Comparison of ENCODE assay signal across 12 cellular contexts in genomic region chr11:119999220-119999619, GRCh38.
DNase-seq lines count a peak whose midpoint lies in the region; ATAC-seq and TF ChIP-seq lines count a peak whose summit lies in the region.
"Had no signal": no experiment of that assay in that cellular context is flagged by ENCODE, and none has a peak within 500 bp of the region (broad histone marks: within the 10 kb centered on the region; RNA-seq: fewer than 3 reads in every experiment).

No MANE protein-coding gene starts in this region.

- H3K36me3 ChIP-seq in DND-41 (ENCODE audit: insufficient read depth, low read length) (no peaks in the 10 kb centered on the region), RWPE2 (ENCODE audit: low read depth) (no peaks in the 10 kb centered on the region), neuronal stem cell (replicated peaks in 1 of 2; ENCODE audit: control insufficient read depth in 2 of 2, insufficient read depth in 2 of 2, low read length in 2 of 2) (no peaks in the 10 kb centered on the region)

- no peak overlapping the region for H3K27ac ChIP-seq in DND-41 (ENCODE audit: low read length)
- H3K27ac ChIP-seq in RWPE2 (ENCODE audit: poor library complexity, severe bottlenecking): no peak overlapping the region
- H3K27ac ChIP-seq in neuronal stem cell (replicated peaks; ENCODE audit: low read length): no peak overlapping the region

- H2AFZ ChIP-seq in DND-41 (ENCODE audit: low read depth, low read length): no peak overlapping the region
- no peak overlapping the region for H2AFZ ChIP-seq in neuronal stem cell (ENCODE audit: low read length)

- H2BK15ac ChIP-seq in neuronal stem cell (ENCODE audit: low read length): no peak overlapping the region

- H2BK12ac ChIP-seq in neuronal stem cell (ENCODE audit: low read length): no peak overlapping the region

- H3K4me2 ChIP-seq in DND-41 (ENCODE audit: insufficient read depth, low read length) (no peak overlapping the region), neuronal stem cell (ENCODE audit: insufficient read depth, low read length, poor library complexity, severe bottlenecking) (no peak overlapping the region)

- H3K18ac ChIP-seq in neuronal stem cell (ENCODE audit: low read length): no peak overlapping the region

- no peak for ATAC-seq in DND-41 (ENCODE audit: insufficient read depth, low read depth)
- peak; percentile 53; the same call in 1 of the 3 replicates for ATAC-seq in RWPE2 (ENCODE audit: low read depth)
- no peak for ATAC-seq in GM19455 (IDR thresholded peaks at IDR 0.05; ENCODE audit: unreplicated experiment)
- ATAC-seq: activated CD8-positive, alpha-beta T cell treated with anti-CD3 and anti-CD28 coated beads for 36 hours had no signal

- no peak overlapping the region for H4K91ac ChIP-seq in neuronal stem cell (ENCODE audit: low read depth, low read length, poor library complexity)

- no peak overlapping the region for H3K14ac ChIP-seq in neuronal stem cell (ENCODE audit: low read length)

- H3K79me1 ChIP-seq in neuronal stem cell (ENCODE audit: low read depth, low read length): no peaks in the 10 kb centered on the region

- H3K9me3 ChIP-seq in DND-41 (ENCODE audit: insufficient read depth, low read length, severe bottlenecking) (no peaks in the 10 kb centered on the region), RWPE2 (ENCODE audit: severe bottlenecking) (no peaks in the 10 kb centered on the region), neuronal stem cell (replicated peaks in 1 of 2; ENCODE audit: control insufficient read depth in 2 of 2, insufficient read depth in 1 of 2, low read depth in 1 of 2, low read length in 2 of 2) (peaks cover 0 to 2% of the 10 kb centered on the region in 2 donors)

- H4K8ac ChIP-seq in neuronal stem cell (ENCODE audit: low read depth, low read length): no peak overlapping the region

- no peak overlapping the region for H2BK5ac ChIP-seq in neuronal stem cell (ENCODE audit: low read length)

- H3K27me3 ChIP-seq in DND-41 (ENCODE audit: insufficient read depth, low read length, poor library complexity): peaks cover 8% of the 10 kb centered on the region
- peaks cover 19% of the 10 kb centered on the region for H3K27me3 ChIP-seq in RWPE2 (ENCODE audit: insufficient read depth, poor library complexity, severe bottlenecking)
- no peaks in the 10 kb centered on the region for H3K27me3 ChIP-seq in neuronal stem cell (ENCODE audit: control insufficient read depth in 3 of 3, insufficient read depth in 3 of 3, low read depth in 1 of 3, low read length in 3 of 3)

- H3K4ac ChIP-seq in neuronal stem cell (ENCODE audit: low read length): no peak overlapping the region

- TF ChIP-seq CTCF in DND-41 (IDR thresholded peaks at IDR 0.05; ENCODE audit: borderline replicate concordance, extremely low read depth, low read length, poor library complexity, severe bottlenecking) (peak; percentile 31), RWPE2 (IDR thresholded peaks at IDR 0.05; ENCODE audit: poor library complexity, severe bottlenecking) (peak; percentile 50), GM20000 (IDR thresholded peaks at IDR 0.05; ENCODE audit: extremely low read depth, missing control alignments) (no peak)

- TF ChIP-seq RAD21 in Ishikawa (IDR thresholded peaks at IDR 0.05; ENCODE audit: low read depth): peak; percentile 14; the same call in 1 of the 2 replicates

- H3K23ac ChIP-seq in neuronal stem cell (ENCODE audit: low read depth, low read length, poor library complexity): no peak overlapping the region

- no peak for TF ChIP-seq EP300 in Ishikawa (IDR thresholded peaks at IDR 0.05; ENCODE audit: borderline replicate concordance)

- H4K20me1 ChIP-seq in DND-41 (ENCODE audit: insufficient read depth, low read length): no peaks in the 10 kb centered on the region

- H2AK5ac ChIP-seq in neuronal stem cell (ENCODE audit: low read depth, low read length): no peak overlapping the region

- no peak for DNase-seq in DND-41
- DNase-seq in RWPE2 (ENCODE audit: low spot score): no peak
- peak; percentile 3 for DNase-seq in kidney tubule cell (ENCODE audit: low spot score)
- no peak for DNase-seq in GM20000 (ENCODE audit: low spot score)
- no peak for DNase-seq in neuronal stem cell (ENCODE audit: low spot score)
- no peak for DNase-seq in AG08396 (ENCODE audit: low spot score)
- DNase-seq: activated CD8-positive, alpha-beta T cell treated with anti-CD3 and anti-CD28 coated beads for 36 hours; activated gamma-delta T cell treated with Interleukin-2 at 50 U/mL for 16 hours; stimulated activated CD4-positive, alpha-beta T cell treated with anti-CD3 and anti-CD28 coated beads, Interleukin-2, amount 100 ng/mL, for 48 hours; stimulated activated naive CD4-positive, alpha-beta T cell had no signal

- H2BK120ac ChIP-seq in neuronal stem cell (ENCODE audit: low read depth, low read length): no peak overlapping the region

- H3K4me3 ChIP-seq in DND-41 (ENCODE audit: low read depth in 1 of 2, low read length in 2 of 2): no peak overlapping the region
- H3K4me3 ChIP-seq in RWPE2 (ENCODE audit: severe bottlenecking): no peak overlapping the region
- H3K4me3 ChIP-seq in neuronal stem cell (ENCODE audit: low read length in 2 of 2): no peak overlapping the region

- H3K9ac ChIP-seq in DND-41 (ENCODE audit: low read depth, low read length) (no peak overlapping the region), neuronal stem cell (ENCODE audit: low read depth, low read length, poor library complexity) (no peak overlapping the region)

- no CpG with 5 or more reads among the region's 2 CpGs for WGBS in neuronal stem cell (ENCODE audit: extremely low coverage in 2 of 2, insufficient read length in 2 of 2, insufficient replicate concordance in 1 of 2), 2 donors

- H3K4me1 ChIP-seq in DND-41 (ENCODE audit: insufficient read depth, low read length) (peaks cover 7% of the 10 kb centered on the region; the same call in 1 of the 2 replicates), RWPE2 (ENCODE audit: insufficient read depth, poor library complexity, severe bottlenecking) (no peaks in the 10 kb centered on the region), neuronal stem cell (ENCODE audit: control insufficient read depth in 2 of 2, insufficient read depth in 1 of 2, low read depth in 1 of 2, low read length in 2 of 2) (peaks cover 0 to 13% of the 10 kb centered on the region in 2 donors)

- no peaks in the 10 kb centered on the region for H3K79me2 ChIP-seq in DND-41 (ENCODE audit: insufficient read depth, low read length)

TF ChIP-seq in Ishikawa, 13 proteins besides CTCF, POLR2A, EP300 and RAD21:
- TF ChIP-seq ZBTB7A (IDR thresholded peaks at IDR 0.05; ENCODE audit: low read depth) (no peak), YY1 (IDR thresholded peaks at IDR 0.05; ENCODE audit: low read depth) (no peak), EGR1 (IDR thresholded peaks at IDR 0.05) (no peak), FOXM1 (IDR thresholded peaks at IDR 0.05; ENCODE audit: borderline replicate concordance, low read depth) (no peak), TCF12 (IDR thresholded peaks at IDR 0.05; ENCODE audit: low read depth) (no peak), TEAD4 (IDR thresholded peaks at IDR 0.05) (no peak), REST (IDR thresholded peaks at IDR 0.05; ENCODE audit: low read depth) (no peak), CREB1 (IDR thresholded peaks at IDR 0.05; ENCODE audit: low read depth) (no peak), NFIC (IDR thresholded peaks at IDR 0.05) (no peak), CEBPB (IDR thresholded peaks at IDR 0.05) (no peak), MAX (IDR thresholded peaks at IDR 0.05) (no peak), USF1 (IDR thresholded peaks at IDR 0.05) (no peak), TAF1 (IDR thresholded peaks at IDR 0.05; ENCODE audit: low read depth) (no peak)
